Comparison of ENCODE assay signal across 8 cellular contexts in genomic region chr4:141290771-141291170, GRCh38.
"Had no signal": no experiment of that assay in that cellular context is flagged by ENCODE, and none has a peak within 500 bp of the region (broad histone marks: within the 10 kb centered on the region; RNA-seq: fewer than 3 reads in every experiment).

No MANE protein-coding gene starts in this region.

- DNase-seq: GM23248, GOT3, H7, HFFc6, KG1 had no signal

- H3K36me3 ChIP-seq: HAP-1 had no signal

- H3K9me3 ChIP-seq: HAP-1 had no signal

- FAIRE-seq: HTR-8/SVneo had no signal

- H3K9ac ChIP-seq: GM23248 had no signal

- H3K4me3 ChIP-seq: GM23248, HAP-1 had no signal

- ATAC-seq: HCT116 had no signal

- H2AFZ ChIP-seq: GM23248 had no signal

- H3K27ac ChIP-seq: GM23248 had no signal

- H3K4me1 ChIP-seq: HAP-1 had no signal
